Comparison of ENCODE assay signal across 13 cellular contexts in genomic region chr1:27033059-27033746, GRCh38. TPM values are rescaled to one million over a fixed set of nuclear protein-coding genes. Genes with fewer than 3 reads are reported as not detected.
DNase-seq lines count a peak whose midpoint lies in the region; ATAC-seq and TF ChIP-seq lines count a peak whose summit lies in the region.
"Had no signal": no experiment of that assay in that cellular context is flagged by ENCODE, and none has a peak within 500 bp of the region (broad histone marks: within the 10 kb centered on the region; RNA-seq: fewer than 3 reads in every experiment).

No MANE protein-coding gene starts in this region.

- H3K36me3 Mint-ChIP-seq in CD14-positive monocyte = no peaks in the 10 kb centered on the region
- H3K36me3 Mint-ChIP-seq: CD4-positive, alpha-beta memory T cell had no signal

- H3K4me3 Mint-ChIP-seq in CD14-positive monocyte = no peak overlapping the region
- H3K4me3 Mint-ChIP-seq: CD4-positive, alpha-beta memory T cell; T-helper 17 cell had no signal

- ATAC-seq in thoracic aorta (ENCODE audit: insufficient number of reproducible peaks, low FRiP score, low read depth) (no peak), HG02588 (IDR thresholded peaks at IDR 0.05; ENCODE audit: unreplicated experiment) (no peak)
- ATAC-seq: T-helper 17 cell had no signal

- TF ChIP-seq CTCF in coronary artery (IDR thresholded peaks at IDR 0.05) (no peak), thoracic aorta (IDR thresholded peaks at IDR 0.05) (no peak), CD14-positive monocyte (IDR thresholded peaks at IDR 0.05) (no peak)

- H3K27ac ChIP-seq in coronary artery (peak overlapping the region; percentile 9 to 56), mesodermal cell (ENCODE audit: low read depth, low read length, severe bottlenecking) (peak overlapping the region; percentile 6), thoracic aorta (peak overlapping the region; percentile 34 to 63)

- WGBS in mesodermal cell (ENCODE audit: insufficient coverage in 2 of 2), 2 experiments = 82 to 90% methylated on average over 3 to 6 of the region's 7 CpGs

- H3K9me3 ChIP-seq in mesodermal cell (ENCODE audit: control insufficient read depth, low read length) (no peaks in the 10 kb centered on the region), thoracic aorta (no peaks in the 10 kb centered on the region)

- no peak overlapping the region for H3K4me3 ChIP-seq in coronary artery
- no peak overlapping the region for H3K4me3 ChIP-seq in mesodermal cell (ENCODE audit: extremely low read depth, insufficient read depth, low read length, poor library complexity, severe bottlenecking)
- no peak overlapping the region for H3K4me3 ChIP-seq in thoracic aorta

- H3K4me1 ChIP-seq in mesodermal cell (ENCODE audit: control insufficient read depth, insufficient read depth, low read length, poor library complexity, severe bottlenecking) = peaks cover 25% of the 10 kb centered on the region
- peaks cover 9 to 22% of the 10 kb centered on the region in 2 donors for H3K4me1 ChIP-seq in thoracic aorta (ENCODE audit: control insufficient read depth in 1 of 2, low read depth in 2 of 2)

- no peaks in the 10 kb centered on the region for H3K27me3 ChIP-seq in thoracic aorta (replicated peaks; ENCODE audit: insufficient read depth)

- no peaks in the 10 kb centered on the region for H3K9me3 Mint-ChIP-seq in CD14-positive monocyte
- H3K9me3 Mint-ChIP-seq: CD4-positive, alpha-beta memory T cell had no signal

- peaks cover under 1 to 11% (median 2%) of the 10 kb centered on the region in 3 donors for H3K27me3 Mint-ChIP-seq in CD14-positive monocyte (ENCODE audit: low read depth in 3 of 3)

- peak overlapping the region in 3 of 7 donors; percentile 18 to 46 (median 25) for H3K27ac Mint-ChIP-seq in CD14-positive monocyte
- H3K27ac Mint-ChIP-seq: CD4-positive, alpha-beta memory T cell; T-helper 17 cell had no signal

- H3K4me1 Mint-ChIP-seq in CD14-positive monocyte = peaks cover 16% of the 10 kb centered on the region
- H3K4me1 Mint-ChIP-seq: CD4-positive, alpha-beta memory T cell had no signal

- H3K36me3 ChIP-seq in mesodermal cell (ENCODE audit: control insufficient read depth, insufficient read depth, low read length) = no peaks in the 10 kb centered on the region
- no peaks in the 10 kb centered on the region for H3K36me3 ChIP-seq in thoracic aorta

- intact Hi-C loops in CD14-positive monocyte (cut with micrococcal nuclease) = loop anchor here in 1 of 2 donors (5.0 kb wide), 1 partner anchor 36 kb away; no protein-coding TSS in a partner anchor
- intact Hi-C loops in posterior cingulate gyrus (cut with DNase I) = no loop called here

- DNase-seq in NCI-H510A treated with DMSO at 0.1 percent for 48 hours (lab: John Stamatoyannopoulos, UW) = peak; percentile 63
- DNase-seq in coronary artery (ENCODE audit: low spot score) = no peak
- no peak for DNase-seq in thoracic aorta (ENCODE audit: low spot score)
- DNase-seq in CD14-positive monocyte (ENCODE audit: low spot score) = no peak
- no peak for DNase-seq in posterior cingulate gyrus
- no peak for DNase-seq in SW480 (ENCODE audit: low spot score)
- DNase-seq: CD4-positive, alpha-beta memory T cell; NCI-H524 treated with DMSO at 0.1 percent for 48 hours; RPMI8226; stimulated activated CD4-positive, alpha-beta T cell treated with anti-CD3 and anti-CD28 coated beads, Interleukin-1b, Interleukin-23, amount 100 ng/mL, for 48 hours; T-helper 17 cell had no signal

RNA-seq across cellular contexts. Expression of gene TENT5B, which starts 20.6 kb away (rescaled TPM):
- 8.0 TPM for polyA plus RNA-seq in mesodermal cell (2013, experiment 1 of 2)
- 7.1 TPM for polyA plus RNA-seq in mesodermal cell (2013, experiment 2 of 2)
- 100 to 1,000 TPM in 1 of 2 donors, 10 to 100 TPM in 1; 49.1 to 105 TPM for total RNA-seq in thoracic aorta
- under 1 TPM; 0.27 to 0.58 TPM for polyA plus RNA-seq in CD14-positive monocyte
- total RNA-seq: CD4-positive, alpha-beta memory T cell; T-helper 17 cell had no signal
- polyA plus RNA-seq: CD4-positive, alpha-beta memory T cell had no signal

RNA-seq across cellular contexts. Expression of gene TRNP1, which starts 39.7 kb away (rescaled TPM):
- polyA plus RNA-seq in mesodermal cell (2013, experiment 1 of 2) = 11.3 TPM
- polyA plus RNA-seq in mesodermal cell (2013, experiment 2 of 2) = 9.1 TPM
- 10 to 100 TPM; 26.4 to 34.9 TPM for total RNA-seq in thoracic aorta
- under 1 TPM; 0.55 to 0.92 TPM for polyA plus RNA-seq in CD14-positive monocyte
- total RNA-seq: CD4-positive, alpha-beta memory T cell had no signal
- polyA plus RNA-seq: CD4-positive, alpha-beta memory T cell had no signal
